Comparison of ENCODE assay signal across 1 cellular context in the genomic region with DNA sequence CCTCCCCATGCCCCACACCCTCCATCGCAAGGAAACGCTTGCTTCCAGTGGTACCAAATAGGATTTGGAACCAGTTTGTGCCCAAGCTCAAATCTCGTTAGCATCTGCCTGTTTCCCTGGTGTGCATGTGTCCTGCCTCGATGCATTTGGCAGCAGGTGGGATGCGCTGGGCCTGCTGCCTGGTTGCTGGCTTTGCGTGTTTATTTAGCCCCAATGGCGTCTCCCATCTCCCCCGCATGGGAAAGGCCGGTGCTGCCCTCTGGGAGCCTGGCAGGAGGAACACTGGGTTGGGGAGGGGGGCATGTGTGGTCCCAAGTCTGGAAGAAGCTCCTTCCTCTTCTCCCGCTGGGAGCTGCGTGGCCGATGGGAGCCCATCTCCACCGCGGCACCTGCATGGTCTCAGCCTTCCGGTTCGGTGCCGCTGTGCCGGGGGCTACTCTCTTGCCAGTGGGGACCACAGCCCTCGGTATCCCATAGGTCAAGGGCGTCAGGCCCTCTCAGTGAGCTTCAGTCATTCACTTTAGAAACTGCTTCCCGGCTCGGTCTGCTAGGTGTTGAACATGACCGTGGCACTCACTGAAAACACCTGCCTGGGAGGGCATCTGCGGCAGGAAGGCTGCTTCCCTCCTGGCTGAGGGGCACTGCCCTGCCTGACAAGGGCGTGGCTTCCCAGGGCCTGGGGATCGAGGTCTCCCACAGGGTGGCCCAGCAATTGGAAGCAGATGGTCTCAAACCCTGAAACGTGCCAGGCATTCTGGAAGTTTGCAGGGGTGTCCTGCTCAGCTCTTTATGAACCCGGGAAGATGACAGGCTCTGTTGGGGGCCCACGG.
A peak's percentile ranks its signal among the peaks of the same experiment; 100 is the strongest.
TF ChIP-seq lines count a peak whose summit lies in the region.

No MANE protein-coding gene starts in this region.

TF ChIP-seq in HepG2, 621 proteins besides CTCF, POLR2A, EP300 and RAD21 (continued from another document):
- TF ChIP-seq ZXDC (CRISPR knock-in tag; IDR thresholded peaks at IDR 0.05): no peak
- TF ChIP-seq SIX1 (CRISPR knock-in tag; IDR thresholded peaks at IDR 0.05; ENCODE audit: borderline replicate concordance): no peak
- TF ChIP-seq TBL1XR1 (IDR thresholded peaks at IDR 0.05; ENCODE audit: borderline replicate concordance, low read length, partially characterized antibody): no peak
- no peak for TF ChIP-seq RFXANK (CRISPR knock-in tag; IDR thresholded peaks at IDR 0.05)
- TF ChIP-seq, protein P1, sequence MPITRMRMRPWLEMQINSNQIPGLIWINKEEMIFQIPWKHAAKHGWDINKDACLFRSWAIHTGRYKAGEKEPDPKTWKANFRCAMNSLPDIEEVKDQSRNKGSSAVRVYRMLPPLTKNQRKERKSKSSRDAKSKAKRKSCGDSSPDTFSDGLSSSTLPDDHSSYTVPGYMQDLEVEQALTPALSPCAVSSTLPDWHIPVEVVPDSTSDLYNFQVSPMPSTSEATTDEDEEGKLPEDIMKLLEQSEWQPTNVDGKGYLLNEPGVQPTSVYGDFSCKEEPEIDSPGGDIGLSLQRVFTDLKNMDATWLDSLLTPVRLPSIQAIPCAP (CRISPR knock-in tag; IDR thresholded peaks at IDR 0.05; ENCODE audit: low read depth): no peak
- TF ChIP-seq AKAP8 (CRISPR knock-in tag; IDR thresholded peaks at IDR 0.05): 0 out of 2 replicates have a peak, but pooled peaks have one; percentile 29
- TF ChIP-seq ONECUT2 (CRISPR knock-in tag; IDR thresholded peaks at IDR 0.05): no peak
- TF ChIP-seq ZNF17 (CRISPR knock-in tag; IDR thresholded peaks at IDR 0.05): no peak
- no peak for TF ChIP-seq FIP1L1 (IDR thresholded peaks at IDR 0.05; ENCODE audit: borderline replicate concordance, insufficient read depth, low read depth, low read length)
- no peak for TF ChIP-seq ZNF34 (CRISPR knock-in tag; IDR thresholded peaks at IDR 0.05; ENCODE audit: borderline replicate concordance)
- TF ChIP-seq, protein P2, sequence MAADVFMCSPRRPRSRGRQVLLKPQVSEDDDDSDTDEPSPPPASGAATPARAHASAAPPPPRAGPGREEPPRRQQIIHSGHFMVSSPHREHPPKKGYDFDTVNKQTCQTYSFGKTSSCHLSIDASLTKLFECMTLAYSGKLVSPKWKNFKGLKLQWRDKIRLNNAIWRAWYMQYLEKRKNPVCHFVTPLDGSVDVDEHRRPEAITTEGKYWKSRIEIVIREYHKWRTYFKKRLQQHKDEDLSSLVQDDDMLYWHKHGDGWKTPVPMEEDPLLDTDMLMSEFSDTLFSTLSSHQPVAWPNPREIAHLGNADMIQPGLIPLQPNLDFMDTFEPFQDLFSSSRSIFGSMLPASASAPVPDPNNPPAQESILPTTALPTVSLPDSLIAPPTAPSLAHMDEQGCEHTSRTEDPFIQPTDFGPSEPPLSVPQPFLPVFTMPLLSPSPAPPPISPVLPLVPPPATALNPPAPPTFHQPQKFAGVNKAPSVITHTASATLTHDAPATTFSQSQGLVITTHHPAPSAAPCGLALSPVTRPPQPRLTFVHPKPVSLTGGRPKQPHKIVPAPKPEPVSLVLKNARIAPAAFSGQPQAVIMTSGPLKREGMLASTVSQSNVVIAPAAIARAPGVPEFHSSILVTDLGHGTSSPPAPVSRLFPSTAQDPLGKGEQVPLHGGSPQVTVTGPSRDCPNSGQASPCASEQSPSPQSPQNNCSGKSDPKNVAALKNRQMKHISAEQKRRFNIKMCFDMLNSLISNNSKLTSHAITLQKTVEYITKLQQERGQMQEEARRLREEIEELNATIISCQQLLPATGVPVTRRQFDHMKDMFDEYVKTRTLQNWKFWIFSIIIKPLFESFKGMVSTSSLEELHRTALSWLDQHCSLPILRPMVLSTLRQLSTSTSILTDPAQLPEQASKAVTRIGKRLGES (CRISPR knock-in tag; IDR thresholded peaks at IDR 0.05; ENCODE audit: borderline replicate concordance): no peak
- TF ChIP-seq ATM (IDR thresholded peaks at IDR 0.05; ENCODE audit: borderline replicate concordance): no peak
- TF ChIP-seq AGO2 (optimal IDR thresholded peaks at IDR 0.05; ENCODE audit: low read depth, low read length): peak; percentile 77
- no peak for TF ChIP-seq PRMT3 (CRISPR knock-in tag; IDR thresholded peaks at IDR 0.05; ENCODE audit: borderline replicate concordance, low read depth)
- TF ChIP-seq RNF2 (conservative IDR thresholded peaks at IDR 0.05; ENCODE audit: low read depth): no peak
- no peak for TF ChIP-seq SRSF1 (optimal IDR thresholded peaks at IDR 0.05; ENCODE audit: low read depth, low read length)
